Comparison of ENCODE assay signal across 2 cellular contexts in genomic region chr10:30554443-30554831, GRCh38.
TF ChIP-seq lines count a peak whose summit lies in the region.

No MANE protein-coding gene starts in this region.

TF ChIP-seq in GM23338, 12 proteins besides CTCF, POLR2A, EP300 and RAD21 (continued from another document):
- TF ChIP-seq, protein P1, sequence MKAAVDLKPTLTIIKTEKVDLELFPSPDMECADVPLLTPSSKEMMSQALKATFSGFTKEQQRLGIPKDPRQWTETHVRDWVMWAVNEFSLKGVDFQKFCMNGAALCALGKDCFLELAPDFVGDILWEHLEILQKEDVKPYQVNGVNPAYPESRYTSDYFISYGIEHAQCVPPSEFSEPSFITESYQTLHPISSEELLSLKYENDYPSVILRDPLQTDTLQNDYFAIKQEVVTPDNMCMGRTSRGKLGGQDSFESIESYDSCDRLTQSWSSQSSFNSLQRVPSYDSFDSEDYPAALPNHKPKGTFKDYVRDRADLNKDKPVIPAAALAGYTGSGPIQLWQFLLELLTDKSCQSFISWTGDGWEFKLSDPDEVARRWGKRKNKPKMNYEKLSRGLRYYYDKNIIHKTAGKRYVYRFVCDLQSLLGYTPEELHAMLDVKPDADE (IDR thresholded peaks at IDR 0.05) = no peak
- TF ChIP-seq POLR2AphosphoS5 (IDR thresholded peaks at IDR 0.05; ENCODE audit: low read depth) (no peak), JUNB (IDR thresholded peaks at IDR 0.05; ENCODE audit: unreplicated experiment) (no peak), EZH2phosphoT487 (IDR thresholded peaks at IDR 0.05; ENCODE audit: unreplicated experiment) (no peak), EZH2 (IDR thresholded peaks at IDR 0.05; ENCODE audit: low read depth, unreplicated experiment) (no peak), ZNF331 (CRISPR knock-in tag; IDR thresholded peaks at IDR 0.05; ENCODE audit: low read depth) (no peak), STAT1 (IDR thresholded peaks at IDR 0.05; ENCODE audit: unreplicated experiment) (no peak), ZNF462 (CRISPR knock-in tag; IDR thresholded peaks at IDR 0.05) (no peak), NANOG (IDR thresholded peaks at IDR 0.05; ENCODE audit: borderline replicate concordance) (no peak), CREB1 (CRISPR knock-in tag; IDR thresholded peaks at IDR 0.05; ENCODE audit: low read depth) (no peak), ZNF114 (CRISPR knock-in tag; IDR thresholded peaks at IDR 0.05) (no peak)

TF ChIP-seq in liver, 16 proteins besides CTCF, POLR2A, EP300 and RAD21 (continued from another document):
- no peak for TF ChIP-seq HNF4G (IDR thresholded peaks at IDR 0.05)
- TF ChIP-seq REST (IDR thresholded peaks at IDR 0.05) = no peak
- no peak for TF ChIP-seq YY1 (IDR thresholded peaks at IDR 0.05)
- TF ChIP-seq HNF4A (conservative IDR thresholded peaks at IDR 0.05) = no peak
- no peak for TF ChIP-seq FOXA2 (IDR thresholded peaks at IDR 0.05)
